8 cellular contexts compared by ENCODE assay signal in genomic region chr12:25957898-25958253, GRCh38. TPM values are rescaled to one million over a fixed set of nuclear protein-coding genes. Genes with fewer than 3 reads are reported as not detected.
A peak's percentile ranks its signal among the peaks of the same experiment; 100 is the strongest.
DNase-seq lines count a peak whose midpoint lies in the region; ATAC-seq and TF ChIP-seq lines count a peak whose summit lies in the region.

No MANE protein-coding gene starts in this region.

- H3K27me3 Mint-ChIP-seq in activated CD8-positive, alpha-beta T cell treated with anti-CD3 and anti-CD28 coated beads for 36 hours, result peaks cover 49% of the 10 kb centered on the region
- H3K27me3 Mint-ChIP-seq in progenitor cell of endocrine pancreas, result peaks cover 2% of the 10 kb centered on the region

- no peaks in the 10 kb centered on the region for H3K36me3 Mint-ChIP-seq in activated CD8-positive, alpha-beta T cell treated with anti-CD3 and anti-CD28 coated beads for 36 hours (ENCODE audit: low read depth)
- H3K36me3 Mint-ChIP-seq in progenitor cell of endocrine pancreas (ENCODE audit: insufficient read depth), result no peaks in the 10 kb centered on the region

- TF ChIP-seq CTCF in C4-2B (conservative IDR thresholded peaks at IDR 0.05), result no peak
- no peak for TF ChIP-seq CTCF in HFF-Myc (IDR thresholded peaks at IDR 0.05; ENCODE audit: low read depth, low read length, missing control alignments)
- no peak for TF ChIP-seq CTCF in activated CD8-positive, alpha-beta T cell treated with anti-CD3 and anti-CD28 coated beads for 36 hours (IDR thresholded peaks at IDR 0.05)
- no peak for TF ChIP-seq CTCF in progenitor cell of endocrine pancreas (IDR thresholded peaks at IDR 0.05; ENCODE audit: unreplicated experiment)

- H3K4me3 ChIP-seq in HFF-Myc (replicated peaks; ENCODE audit: low read depth, low read length), result peak overlapping the region; percentile 52

- peak; percentile 60 for ATAC-seq in activated CD8-positive, alpha-beta T cell treated with anti-CD3 and anti-CD28 coated beads for 36 hours
- no peak for ATAC-seq in HG03378 (IDR thresholded peaks at IDR 0.05; ENCODE audit: unreplicated experiment)

- intact Hi-C loops in activated CD8-positive, alpha-beta T cell treated with anti-CD3 and anti-CD28 coated beads for 36 hours (cut with micrococcal nuclease), result no loop called here

- CTCF ChIA-PET in activated CD8-positive, alpha-beta T cell treated with anti-CD3 and anti-CD28 coated beads for 36 hours (lab: Charles Lee), result no interaction called here

- POLR2A ChIA-PET in activated CD8-positive, alpha-beta T cell treated with anti-CD3 and anti-CD28 coated beads for 36 hours (lab: Charles Lee), result interaction anchor here (0.7 kb wide), 1 partner anchor 25 kb away, joined by 3 read pairs; no protein-coding TSS in a partner anchor

- no peaks in the 10 kb centered on the region for H3K9me3 Mint-ChIP-seq in activated CD8-positive, alpha-beta T cell treated with anti-CD3 and anti-CD28 coated beads for 36 hours
- H3K9me3 Mint-ChIP-seq in progenitor cell of endocrine pancreas (ENCODE audit: low read depth), result no peaks in the 10 kb centered on the region

- H3K4me3 Mint-ChIP-seq in activated CD8-positive, alpha-beta T cell treated with anti-CD3 and anti-CD28 coated beads for 36 hours, result peak overlapping the region; percentile 51
- H3K4me3 Mint-ChIP-seq in progenitor cell of endocrine pancreas (ENCODE audit: low read depth), result peak overlapping the region; percentile 83

- H3K27ac Mint-ChIP-seq in activated CD8-positive, alpha-beta T cell treated with anti-CD3 and anti-CD28 coated beads for 36 hours, result no peak overlapping the region
- peak overlapping the region; percentile 94 for H3K27ac Mint-ChIP-seq in progenitor cell of endocrine pancreas

- peaks cover 11% of the 10 kb centered on the region for H3K4me1 Mint-ChIP-seq in activated CD8-positive, alpha-beta T cell treated with anti-CD3 and anti-CD28 coated beads for 36 hours (ENCODE audit: low read depth)
- peaks cover 21% of the 10 kb centered on the region for H3K4me1 Mint-ChIP-seq in progenitor cell of endocrine pancreas (ENCODE audit: low read depth)

- peak; percentile 59 for DNase-seq in HFF-Myc (ENCODE audit: extremely low read depth, low read depth)
- DNase-seq in activated CD8-positive, alpha-beta T cell treated with anti-CD3 and anti-CD28 coated beads for 36 hours, result peak; percentile 34
- DNase-seq in glomerular endothelial cell (ENCODE audit: extremely low read depth, low read depth, low spot score), result peak; percentile 36
- no peak for DNase-seq in progenitor cell of endocrine pancreas (ENCODE audit: low spot score, unreplicated experiment)
- no peak for DNase-seq in DMS153 (lab: John Stamatoyannopoulos, UW)
- DNase-seq in middle frontal gyrus (ENCODE audit: extremely low spot score, low spot score), result no peak

- H3K27ac ChIP-seq in C4-2B, result peak overlapping the region; percentile 67

RNA-seq across cellular contexts. Expression of gene RASSF8, which starts 0.6 kb away (rescaled TPM):
- total RNA-seq in activated CD8-positive, alpha-beta T cell treated with anti-CD3 and anti-CD28 coated beads for 36 hours, result not detected
- total RNA-seq in glomerular endothelial cell, result 34.9 and 38.7 TPM in 2 replicates
- total RNA-seq in progenitor cell of endocrine pancreas, result 36.9 and 38.8 TPM in 2 replicates

Comparison
In these comparisons a context has a peak if more than half of its experiments do, and no peak if none do; other contexts are left out.
1. DNase-seq: peak in HFF-Myc (single experiment), activated CD8-positive, alpha-beta T cell treated with anti-CD3 and anti-CD28 coated beads for 36 hours (single experiment) and glomerular endothelial cell (single experiment); none in progenitor cell of endocrine pancreas (single experiment), DMS153 (single experiment) and middle frontal gyrus (single experiment).
2. RNA of gene RASSF8, which starts 0.6 kb away (total RNA-seq): 36.9 to 38.8 TPM in progenitor cell of endocrine pancreas and 34.9 to 38.7 TPM in glomerular endothelial cell; not detected in activated CD8-positive, alpha-beta T cell treated with anti-CD3 and anti-CD28 coated beads for 36 hours; every median in the first group is over 10 times any median in the second.